Comparison of ENCODE assay signal across 25 cellular contexts in genomic region chr22:46693634-46694422, GRCh38. TPM values are rescaled to one million over a fixed set of nuclear protein-coding genes. Genes with fewer than 3 reads are reported as not detected.
DNase-seq lines count a peak whose midpoint lies in the region; ATAC-seq and TF ChIP-seq lines count a peak whose summit lies in the region.
"Had no signal": no experiment of that assay in that cellular context is flagged by ENCODE, and none has a peak within 500 bp of the region (broad histone marks: within the 10 kb centered on the region; RNA-seq: fewer than 3 reads in every experiment).

No MANE protein-coding gene starts in this region.

- H3K9me3 ChIP-seq in heart right ventricle (no peaks in the 10 kb centered on the region), endodermal cell (ENCODE audit: control insufficient read depth, low read length) (no peaks in the 10 kb centered on the region), tibial artery (no peaks in the 10 kb centered on the region)

- intact Hi-C loops in Right ventricle myocardium superior (cut with DNase I), result no loop called here
- intact Hi-C loops in heart right ventricle (cut with DNase I), result loop anchor here in 1 of 10 donors (5.0 kb wide), 1 partner anchor 33 kb away; no protein-coding TSS in a partner anchor
- intact Hi-C loops in tibial artery (cut with DNase I; ENCODE audit: low total_unique reads), result no loop called here

- H3K36me3 Mint-ChIP-seq in endodermal cell (ENCODE audit: low read depth), result peaks cover 50% of the 10 kb centered on the region

- H3K27ac ChIP-seq in heart right ventricle (no peak overlapping the region), endodermal cell (ENCODE audit: low read depth, low read length) (no peak overlapping the region), temporal lobe (ENCODE audit: low read depth, low read length) (peak overlapping the region; percentile 31), tibial artery (no peak overlapping the region)
- H3K27ac ChIP-seq: HL-60, SK-N-MC had no signal

- H3K27me3 Mint-ChIP-seq in endodermal cell (ENCODE audit: insufficient read depth), result no peaks in the 10 kb centered on the region
- H3K27me3 Mint-ChIP-seq: activated B cell treated with CpG ODN at 0.5 μM for 24 hours; activated CD4-positive, alpha-beta memory T cell treated with anti-CD3 and anti-CD28 coated beads, Interleukin-2, amount 10 ng/mL, durations not matched to agents 7 days and 5 days; activated naive CD8-positive, alpha-beta T cell treated with anti-CD3 and anti-CD28 coated beads for 36 hours; IgD-negative memory B cell; naive thymus-derived CD4-positive, alpha-beta T cell had no signal

- H3K36me3 ChIP-seq in heart right ventricle (peaks cover 10 to 100% (median 81%) of the 10 kb centered on the region in 9 donors), endodermal cell (ENCODE audit: control insufficient read depth, insufficient read depth, low read length) (peaks cover 59% of the 10 kb centered on the region), tibial artery (peaks cover 81 to 98% (median 93%) of the 10 kb centered on the region in 3 donors)

- no peaks in the 10 kb centered on the region for H3K4me1 Mint-ChIP-seq in endodermal cell
- H3K4me1 Mint-ChIP-seq: activated B cell treated with CpG ODN at 0.5 μM for 24 hours; activated CD4-positive, alpha-beta memory T cell treated with anti-CD3 and anti-CD28 coated beads, Interleukin-2, amount 10 ng/mL, durations not matched to agents 7 days and 5 days; activated naive CD8-positive, alpha-beta T cell treated with anti-CD3 and anti-CD28 coated beads for 36 hours; CD14-positive monocyte had no signal

- H3K9me3 Mint-ChIP-seq in endodermal cell, result no peaks in the 10 kb centered on the region
- H3K9me3 Mint-ChIP-seq: activated B cell treated with CpG ODN at 0.5 μM for 24 hours; activated CD4-positive, alpha-beta memory T cell treated with anti-CD3 and anti-CD28 coated beads, Interleukin-2, amount 10 ng/mL, durations not matched to agents 7 days and 5 days; activated naive CD8-positive, alpha-beta T cell treated with anti-CD3 and anti-CD28 coated beads for 36 hours; IgD-negative memory B cell; naive thymus-derived CD4-positive, alpha-beta T cell had no signal

- TF ChIP-seq CTCF in heart right ventricle (IDR thresholded peaks at IDR 0.05), result no peak
- TF ChIP-seq CTCF in endodermal cell (conservative IDR thresholded peaks at IDR 0.05), result no peak
- no peak for TF ChIP-seq CTCF in tibial artery (IDR thresholded peaks at IDR 0.05)

- H3K27me3 ChIP-seq in heart right ventricle (no peaks in the 10 kb centered on the region), endodermal cell (ENCODE audit: control insufficient read depth, insufficient read depth, low read length, poor library complexity, severe bottlenecking) (no peaks in the 10 kb centered on the region), tibial artery (no peaks in the 10 kb centered on the region)

- H3K4me3 ChIP-seq in heart right ventricle, result no peak overlapping the region
- H3K4me3 ChIP-seq in endodermal cell (ENCODE audit: low read length), result no peak overlapping the region
- no peak overlapping the region for H3K4me3 ChIP-seq in tibial artery
- H3K4me3 ChIP-seq: SK-N-MC had no signal

- H3K9ac ChIP-seq in endodermal cell (ENCODE audit: extremely low read depth, low read length, poor library complexity, severe bottlenecking), result no peak overlapping the region

- 76 to 82% methylated on average over 18 of the region's 18 CpGs for WGBS in heart right ventricle, 2 donors
- 86 to 89% methylated on average over 15 to 18 of the region's 18 CpGs for WGBS in endodermal cell (ENCODE audit: insufficient coverage in 1 of 2, insufficient read length in 1 of 2), 2 experiments

- no peak for ATAC-seq in Right ventricle myocardium superior (ENCODE audit: poor library complexity)
- ATAC-seq in heart right ventricle, result no peak
- ATAC-seq: HCT116; naive thymus-derived CD4-positive, alpha-beta T cell had no signal

- peak overlapping the region; percentile 27 for H3K27ac Mint-ChIP-seq in endodermal cell
- H3K27ac Mint-ChIP-seq: activated B cell treated with CpG ODN at 0.5 μM for 24 hours; activated CD4-positive, alpha-beta memory T cell treated with anti-CD3 and anti-CD28 coated beads, Interleukin-2, amount 10 ng/mL, durations not matched to agents 7 days and 5 days; activated naive CD8-positive, alpha-beta T cell treated with anti-CD3 and anti-CD28 coated beads for 36 hours; IgD-negative memory B cell had no signal

- DNase-seq in Right ventricle myocardium superior (peak; percentile 14), heart right ventricle (no peak), RPMI7951 (ENCODE audit: low read depth) (peak; percentile 34), endodermal cell (no peak), tibial artery (no peak), NOMO-1 treated with dmso at 0.1 percent for 144 hours (lab: John Stamatoyannopoulos, UW; ENCODE audit: unreplicated experiment) (no peak), middle frontal gyrus (ENCODE audit: extremely low spot score, low spot score) (no peak)
- DNase-seq: activated B cell treated with CpG ODN at 0.5 μM for 24 hours; activated CD4-positive, alpha-beta memory T cell treated with anti-CD3 and anti-CD28 coated beads, Interleukin-2, amount 10 ng/mL, durations not matched to agents 7 days and 5 days; activated naive CD8-positive, alpha-beta T cell treated with anti-CD3 and anti-CD28 coated beads for 36 hours; cortex of kidney; DMS79; mammary epithelial cell; naive thymus-derived CD4-positive, alpha-beta T cell; NCI-H1930; NCI-H524 treated with DMSO at 0.1 percent for 48 hours; OCI-M1; small intestine; stimulated activated CD4-positive, alpha-beta T cell treated with anti-CD3 and anti-CD28 coated beads, Interleukin-4, amount 100 ng/mL, for 24 hours had no signal

- H3K4me3 Mint-ChIP-seq in endodermal cell, result no peak overlapping the region
- H3K4me3 Mint-ChIP-seq: activated B cell treated with CpG ODN at 0.5 μM for 24 hours; activated CD4-positive, alpha-beta memory T cell treated with anti-CD3 and anti-CD28 coated beads, Interleukin-2, amount 10 ng/mL, durations not matched to agents 7 days and 5 days; activated naive CD8-positive, alpha-beta T cell treated with anti-CD3 and anti-CD28 coated beads for 36 hours; CD14-positive monocyte; IgD-negative memory B cell; naive thymus-derived CD4-positive, alpha-beta T cell had no signal

- peaks cover 0 to 12% (median 8%) of the 10 kb centered on the region in 9 donors for H3K4me1 ChIP-seq in heart right ventricle
- no peaks in the 10 kb centered on the region for H3K4me1 ChIP-seq in endodermal cell (ENCODE audit: control insufficient read depth, insufficient read depth, low read length)
- H3K4me1 ChIP-seq in tibial artery, result no peaks in the 10 kb centered on the region

RNA-seq across cellular contexts. Expression of gene CERK, which starts 44.2 kb away (rescaled TPM):
- 69.0 TPM for total RNA-seq in Right ventricle myocardium superior
- total RNA-seq in heart right ventricle, result 10 to 100 TPM; 50.9 to 97.0 (median 74.2) TPM
- polyA plus RNA-seq in heart right ventricle, result 10 to 100 TPM; 21.5 to 55.3 TPM
- total RNA-seq in RPMI7951 (2014; rRNA removed; shearing (Covaris generic)), result 24.0 and 31.1 TPM in 2 replicates
- total RNA-seq in endodermal cell, result 10 to 100 TPM; 54.9 to 57.6 TPM
- 63.5 TPM for polyA plus RNA-seq in endodermal cell (2013, experiment 1 of 2)
- polyA plus RNA-seq in endodermal cell (2013, experiment 2 of 2), result 60.5 TPM
- total RNA-seq in temporal lobe, result 32.9 TPM

Comparison
In these comparisons a context has a peak if more than half of its experiments do, and no peak if none do; other contexts are left out.
1. DNase-seq: peak in Right ventricle myocardium superior (single experiment) and RPMI7951 (single experiment); none in heart right ventricle (0 of 2), endodermal cell (single experiment), tibial artery (0 of 2), NOMO-1 treated with dmso at 0.1 percent for 144 hours (single experiment) and middle frontal gyrus (single experiment).